In the genomic region with DNA sequence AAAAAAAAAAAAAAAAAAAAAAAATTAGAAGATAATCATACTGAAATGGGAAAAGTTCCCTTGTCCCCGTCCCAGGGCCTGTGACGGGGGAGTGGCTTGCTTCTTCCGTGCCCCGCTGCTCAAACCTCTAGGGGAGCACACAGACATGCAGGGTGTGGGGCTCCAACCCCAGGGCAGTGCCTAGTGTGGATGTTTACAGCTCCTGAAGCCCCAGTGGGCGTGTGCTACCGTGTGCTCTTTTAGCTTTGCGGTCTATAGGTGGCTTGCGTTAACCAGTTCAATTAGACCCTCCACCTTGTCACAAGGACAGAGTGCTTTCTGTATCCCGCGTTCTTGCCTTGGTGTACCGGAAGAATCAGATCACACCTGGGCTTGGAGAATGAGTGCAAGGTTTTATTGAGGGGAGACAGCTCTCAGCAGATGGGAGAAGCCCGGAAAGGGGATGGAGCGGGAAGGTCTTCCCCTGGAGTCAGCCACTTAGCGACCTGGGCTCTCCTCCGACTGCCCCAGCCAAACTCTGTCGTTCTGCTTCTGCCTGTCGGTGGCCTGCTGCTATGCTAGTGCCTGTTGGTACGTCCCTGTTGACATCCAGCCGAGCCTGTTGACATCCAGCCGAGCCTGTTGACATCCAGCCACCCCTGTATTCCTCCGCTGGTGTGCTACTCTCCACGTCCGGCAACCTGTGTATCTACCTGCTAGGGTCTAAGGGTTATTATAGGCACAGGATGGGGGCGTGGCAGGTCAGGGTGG, we compare ENCODE assay signal across 1 cellular context.
TF ChIP-seq lines count a peak whose summit lies in the region.

No MANE protein-coding gene starts in this region.

TF ChIP-seq in HepG2, 621 proteins besides CTCF, POLR2A, EP300 and RAD21 (continued from another document):
- TF ChIP-seq, protein P1, sequence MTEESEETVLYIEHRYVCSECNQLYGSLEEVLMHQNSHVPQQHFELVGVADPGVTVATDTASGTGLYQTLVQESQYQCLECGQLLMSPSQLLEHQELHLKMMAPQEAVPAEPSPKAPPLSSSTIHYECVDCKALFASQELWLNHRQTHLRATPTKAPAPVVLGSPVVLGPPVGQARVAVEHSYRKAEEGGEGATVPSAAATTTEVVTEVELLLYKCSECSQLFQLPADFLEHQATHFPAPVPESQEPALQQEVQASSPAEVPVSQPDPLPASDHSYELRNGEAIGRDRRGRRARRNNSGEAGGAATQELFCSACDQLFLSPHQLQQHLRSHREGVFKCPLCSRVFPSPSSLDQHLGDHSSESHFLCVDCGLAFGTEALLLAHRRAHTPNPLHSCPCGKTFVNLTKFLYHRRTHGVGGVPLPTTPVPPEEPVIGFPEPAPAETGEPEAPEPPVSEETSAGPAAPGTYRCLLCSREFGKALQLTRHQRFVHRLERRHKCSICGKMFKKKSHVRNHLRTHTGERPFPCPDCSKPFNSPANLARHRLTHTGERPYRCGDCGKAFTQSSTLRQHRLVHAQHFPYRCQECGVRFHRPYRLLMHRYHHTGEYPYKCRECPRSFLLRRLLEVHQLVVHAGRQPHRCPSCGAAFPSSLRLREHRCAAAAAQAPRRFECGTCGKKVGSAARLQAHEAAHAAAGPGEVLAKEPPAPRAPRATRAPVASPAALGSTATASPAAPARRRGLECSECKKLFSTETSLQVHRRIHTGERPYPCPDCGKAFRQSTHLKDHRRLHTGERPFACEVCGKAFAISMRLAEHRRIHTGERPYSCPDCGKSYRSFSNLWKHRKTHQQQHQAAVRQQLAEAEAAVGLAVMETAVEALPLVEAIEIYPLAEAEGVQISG (CRISPR knock-in tag; IDR thresholded peaks at IDR 0.05): no peak
- no peak for TF ChIP-seq ZNF256 (CRISPR knock-in tag; conservative IDR thresholded peaks at IDR 0.05)
- no peak for TF ChIP-seq JUND (CRISPR knock-in tag; IDR thresholded peaks at IDR 0.05)
